Comparison of ENCODE assay signal across 8 cellular contexts in genomic region chr13:110412132-110412912, GRCh38.
DNase-seq lines count a peak whose midpoint lies in the region; ATAC-seq and TF ChIP-seq lines count a peak whose summit lies in the region.

No MANE protein-coding gene starts in this region.

- H3K27me3 Mint-ChIP-seq in T-helper 17 cell: peaks cover 82% of the 10 kb centered on the region

- H3K4me1 ChIP-seq in HAP-1 (no peaks in the 10 kb centered on the region), sigmoid colon (peaks cover 2 to 93% (median 90%) of the 10 kb centered on the region in 4 donors)

- peak; percentile 19 to 74 for DNase-seq in HAP-1 (ENCODE audit: low spot score in 2 of 2)
- peak; percentile 97 for DNase-seq in M059J (ENCODE audit: low read depth)
- peak in 2 of 3 donors; percentile 19 to 38 for DNase-seq in T-helper 17 cell
- DNase-seq in astrocyte of the spinal cord (ENCODE audit: low read depth, low spot score): peak; percentile 99
- peak in 49 of 51 donors; percentile 9 to 88 (median 65) for DNase-seq in hypothalamus (lab: John Stamatoyannopoulos, UW)
- peak; percentile 98 for DNase-seq in sigmoid colon
- no peak for DNase-seq in cerebellar nuclear complex (lab: John Stamatoyannopoulos, UW)

- peak; percentile 78 for ATAC-seq in T-helper 17 cell

- H3K27ac Mint-ChIP-seq in T-helper 17 cell: no peak overlapping the region

- 35 to 38% methylated on average over 16 of the region's 16 CpGs for WGBS in sigmoid colon, 2 donors

- H3K9me3 ChIP-seq in HAP-1: no peaks in the 10 kb centered on the region
- H3K9me3 ChIP-seq in T-helper 17 cell (ENCODE audit: control insufficient read depth, low read length, poor library complexity, severe bottlenecking): no peaks in the 10 kb centered on the region
- H3K9me3 ChIP-seq in sigmoid colon: no peaks in the 10 kb centered on the region

- intact Hi-C loops in sigmoid colon (cut with DNase I): loop anchor here (1.0 to 2.0 kb wide), 2 partner anchors 74 to 107 kb away; no protein-coding TSS in a partner anchor

- TF ChIP-seq POLR2A in sigmoid colon (IDR thresholded peaks at IDR 0.05): no peak

- TF ChIP-seq CTCF in GM12872 (IDR thresholded peaks at IDR 0.05; ENCODE audit: insufficient read depth, low read depth, low read length) (peak; percentile 94), astrocyte of the spinal cord (IDR thresholded peaks at IDR 0.05; ENCODE audit: low read depth, low read length) (peak; percentile 93), sigmoid colon (IDR thresholded peaks at IDR 0.05) (peak; percentile 76 to 96 (median 89))

- H3K36me3 ChIP-seq in HAP-1 (replicated peaks) (no peaks in the 10 kb centered on the region), sigmoid colon (peaks cover 0 to 15% (median 0%) of the 10 kb centered on the region in 4 donors)

- H3K4me3 Mint-ChIP-seq in T-helper 17 cell: no peak overlapping the region

- H3K27me3 ChIP-seq in HAP-1 (ENCODE audit: low read depth): no peaks in the 10 kb centered on the region
- H3K27me3 ChIP-seq in sigmoid colon: no peaks in the 10 kb centered on the region

- H3K4me3 ChIP-seq in HAP-1: no peak overlapping the region
- H3K4me3 ChIP-seq in astrocyte of the spinal cord (ENCODE audit: low read depth, low read length): no peak overlapping the region
- H3K4me3 ChIP-seq in sigmoid colon: no peak overlapping the region

- in situ Hi-C loops in HAP-1 (cut with MboI; ENCODE audit: low sequenced_read_pairs): loop anchor here (10.0 to 25.0 kb wide), 2 partner anchors 188 to 1450 kb away; no protein-coding TSS in a partner anchor
- in situ Hi-C loops in astrocyte of the spinal cord (cut with HindIII; ENCODE audit: low sequenced_read_pairs): no loop called here

- TF ChIP-seq EP300 in sigmoid colon (IDR thresholded peaks at IDR 0.05): peak; percentile 78 to 99 (median 86)

- H3K27ac ChIP-seq in sigmoid colon: peak overlapping the region; percentile 87 to 98 (median 90)

- H3K4me1 Mint-ChIP-seq in T-helper 17 cell: peaks cover 7% of the 10 kb centered on the region

- peaks cover 5% of the 10 kb centered on the region for H3K36me3 Mint-ChIP-seq in T-helper 17 cell (ENCODE audit: low read depth)

Comparison
In these comparisons a context has a peak if more than half of its experiments do, and no peak if none do; other contexts are left out.
1. DNase-seq: peak in HAP-1 (2 of 2), M059J (single experiment), T-helper 17 cell (2 of 3), astrocyte of the spinal cord (single experiment), hypothalamus (49 of 51) and sigmoid colon (single experiment); none in cerebellar nuclear complex (0 of 2).
2. Peak in every context shown above with its lines, with median percentiles within 50 percentile points of each other: CTCF ChIP-seq.